Comparison of ENCODE assay signal across 9 cellular contexts in the genomic region with DNA sequence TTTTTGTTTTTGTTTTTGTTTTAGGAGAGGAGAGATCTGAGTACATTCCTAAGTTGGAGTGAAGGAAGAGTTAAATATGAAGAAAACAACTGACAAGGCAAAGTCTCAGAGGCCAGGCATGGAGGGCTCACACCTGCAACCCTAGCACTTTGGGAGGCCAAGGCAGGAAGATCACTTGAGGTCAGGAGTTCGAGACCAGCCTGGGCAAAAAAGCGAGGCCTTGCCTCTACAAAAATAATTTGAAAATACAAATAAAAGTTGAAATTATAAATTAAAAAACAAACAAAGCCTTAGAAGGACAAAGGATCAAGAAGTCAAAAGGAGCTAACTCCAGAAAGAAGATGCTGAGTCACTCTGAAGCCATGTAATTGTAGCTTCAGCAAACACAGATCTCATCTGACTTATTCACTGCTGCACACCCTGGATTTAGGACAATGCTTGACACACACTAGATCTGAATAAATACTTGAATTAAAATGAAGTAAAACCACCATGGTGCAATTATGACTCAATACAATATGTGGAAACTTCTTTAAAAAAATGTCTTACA. TPM values are rescaled to one million over a fixed set of nuclear protein-coding genes. Genes with fewer than 3 reads are reported as not detected.
DNase-seq lines count a peak whose midpoint lies in the region; ATAC-seq, FAIRE-seq and TF ChIP-seq lines count a peak whose summit lies in the region.
"Had no signal": no experiment of that assay in that cellular context is flagged by ENCODE, and none has a peak within 500 bp of the region (broad histone marks: within the 10 kb centered on the region; RNA-seq: fewer than 3 reads in every experiment).

No MANE protein-coding gene starts in this region.

- DNase-seq in A549 (ENCODE audit: low read depth in 1 of 2, low spot score in 1 of 2) (peak; percentile 90 to 91), GM23338 (ENCODE audit: low spot score) (no peak), immature natural killer cell (no peak), ovary (no peak), globus pallidus (ENCODE audit: low spot score) (no peak)
- DNase-seq in activated CD4-positive, alpha-beta memory T cell treated with anti-CD3 and anti-CD28 coated beads for 36 hours = no peak
- DNase-seq in activated T-cell treated with anti-CD3 and anti-CD28 coated beads, Interleukin-2, amount 50 U/mL, for 48 hours = no peak
- DNase-seq: stimulated activated CD8-positive, alpha-beta memory T cell treated with anti-CD3 and anti-CD28 coated beads, Interleukin-4, amount 100 ng/mL, for 48 hours had no signal

- peak; percentile 56 for FAIRE-seq in A549 (lab: Jason Lieb, UNC)

- peaks cover 11% of the 10 kb centered on the region for H3K79me2 ChIP-seq in GM23338 (replicated peaks; ENCODE audit: insufficient read depth)

- no peaks in the 10 kb centered on the region for H3K9me2 ChIP-seq in GM23338 (ENCODE audit: insufficient read depth)

- peak overlapping the region; percentile 90 to 96 for H3K27ac ChIP-seq in A549
- peak overlapping the region; percentile 10; the same call in 1 of the 2 replicates for H3K27ac ChIP-seq in GM23338 (ENCODE audit: low read depth)
- H3K27ac ChIP-seq in ovary = no peak overlapping the region

- H3K4me3 ChIP-seq in A549 = no peak overlapping the region
- no peak overlapping the region for H3K4me3 ChIP-seq in GM23338
- H3K4me3 ChIP-seq in ovary = no peak overlapping the region

- peak overlapping the region; percentile 89 for H3K27ac Mint-ChIP-seq in GM23338
- peak overlapping the region; percentile 60 for H3K27ac Mint-ChIP-seq in activated CD4-positive, alpha-beta memory T cell treated with anti-CD3 and anti-CD28 coated beads for 36 hours
- peak overlapping the region in 4 of 6 donors; percentile 14 to 36 (median 16) for H3K27ac Mint-ChIP-seq in immature natural killer cell

- POLR2A ChIA-PET in A549 (lab: Yijun Ruan, JAX) = interaction anchor here (1.3 to 1.4 kb wide), 3 partner anchors 9 to 88 kb away, joined by 4 to 12 read pairs (median 6); a partner anchor contains a TSS
- POLR2A ChIA-PET in activated CD4-positive, alpha-beta memory T cell treated with anti-CD3 and anti-CD28 coated beads for 36 hours (lab: Charles Lee) = no interaction called here

- H3K9me3 Mint-ChIP-seq in GM23338 (no peaks in the 10 kb centered on the region), immature natural killer cell (no peaks in the 10 kb centered on the region)
- no peaks in the 10 kb centered on the region for H3K9me3 Mint-ChIP-seq in activated CD4-positive, alpha-beta memory T cell treated with anti-CD3 and anti-CD28 coated beads for 36 hours

- H3K36me3 ChIP-seq in GM23338 (ENCODE audit: insufficient read depth) = no peaks in the 10 kb centered on the region; the same call in 1 of the 2 replicates
- H3K36me3 ChIP-seq in ovary = no peaks in the 10 kb centered on the region

- WGBS in A549 (ENCODE audit: missing lambda C conversion rate) = 3% methylated on average over 2 of the region's 2 CpGs
- WGBS in ovary, 3 donors = 43 to 49% (median 45%) methylated on average over 2 of the region's 2 CpGs

- H3K9me3 ChIP-seq in A549 (no peaks in the 10 kb centered on the region), ovary (no peaks in the 10 kb centered on the region)

- H3K27me3 ChIP-seq in GM23338 (ENCODE audit: insufficient read depth) = no peaks in the 10 kb centered on the region
- no peaks in the 10 kb centered on the region for H3K27me3 ChIP-seq in ovary

- TF ChIP-seq POLR2A in A549 (IDR thresholded peaks at IDR 0.05; ENCODE audit: low read length) (no peak), ovary (IDR thresholded peaks at IDR 0.05) (no peak)

- no peak overlapping the region for H2AFZ ChIP-seq in GM23338

- no peaks in the 10 kb centered on the region for H3F3A ChIP-seq in GM23338 (replicated peaks; ENCODE audit: low read depth)

- H3K4me2 ChIP-seq in A549 (peak overlapping the region; percentile 38), GM23338 (no peak overlapping the region)

- H3K4me1 ChIP-seq in A549 (peaks cover 73% of the 10 kb centered on the region), GM23338 (ENCODE audit: insufficient read depth) (no peaks in the 10 kb centered on the region), ovary (ENCODE audit: insufficient read depth) (no peaks in the 10 kb centered on the region)

- TF ChIP-seq EP300 in A549 (IDR thresholded peaks at IDR 0.05) = peak; percentile 77 to 83; a peak in 3 of 5 replicates
- TF ChIP-seq EP300 in ovary (IDR thresholded peaks at IDR 0.05) = no peak

- H3K27me3 Mint-ChIP-seq in GM23338 (ENCODE audit: insufficient read depth, low read depth, poor library complexity) (peaks cover 4% of the 10 kb centered on the region), immature natural killer cell (ENCODE audit: low read depth in 3 of 3) (no peaks in the 10 kb centered on the region)
- no peaks in the 10 kb centered on the region for H3K27me3 Mint-ChIP-seq in activated CD4-positive, alpha-beta memory T cell treated with anti-CD3 and anti-CD28 coated beads for 36 hours

- no peak overlapping the region for H3K4me3 Mint-ChIP-seq in GM23338
- H3K4me3 Mint-ChIP-seq in activated CD4-positive, alpha-beta memory T cell treated with anti-CD3 and anti-CD28 coated beads for 36 hours = no peak overlapping the region
- H3K4me3 Mint-ChIP-seq in immature natural killer cell = no peak overlapping the region

- CTCF ChIA-PET in A549 (lab: Yijun Ruan, JAX) = interaction anchor here (0.7 to 2.3 kb wide), 7 partner anchors 9 to 154 kb away, joined by 3 to 12 read pairs (median 3); a partner anchor contains a TSS
- CTCF ChIA-PET in activated CD4-positive, alpha-beta memory T cell treated with anti-CD3 and anti-CD28 coated beads for 36 hours (lab: Charles Lee) = no interaction called here

- H4K20me1 ChIP-seq in GM23338 (replicated peaks; ENCODE audit: insufficient read depth) = no peaks in the 10 kb centered on the region; the same call in 1 of the 2 replicates

- no peak; a peak in 2 of 5 replicates for TF ChIP-seq RAD21 in A549 (conservative IDR thresholded peaks at IDR 0.05 in 1 of 2, IDR thresholded peaks at IDR 0.05 in 1 of 2)

- ATAC-seq in A549 = peak; percentile 83 to 87
- no peak for ATAC-seq in GM23338
- ATAC-seq in HG03175 (IDR thresholded peaks at IDR 0.05; ENCODE audit: unreplicated experiment) = no peak

- H3K4me1 Mint-ChIP-seq in GM23338 (peaks cover 3% of the 10 kb centered on the region; the same call in 2 of the 3 replicates), immature natural killer cell (peaks cover 1 to 15% of the 10 kb centered on the region in 2 donors)
- peaks cover 13% of the 10 kb centered on the region for H3K4me1 Mint-ChIP-seq in activated CD4-positive, alpha-beta memory T cell treated with anti-CD3 and anti-CD28 coated beads for 36 hours (ENCODE audit: low read depth)

- intact Hi-C loops in activated CD4-positive, alpha-beta memory T cell treated with anti-CD3 and anti-CD28 coated beads for 36 hours (cut with micrococcal nuclease) = no loop called here
- intact Hi-C loops in ovary (cut with DNase I) = loop anchor here in 1 of 4 donors (5.0 kb wide), 1 partner anchor 188 kb away; no protein-coding TSS in a partner anchor

- TF ChIP-seq CTCF in A549 (IDR thresholded peaks at IDR 0.05) (no peak), GM23338 (conservative IDR thresholded peaks at IDR 0.05; ENCODE audit: low read depth in 2 of 2) (no peak), ovary (IDR thresholded peaks at IDR 0.05) (no peak)

- H3K36me3 Mint-ChIP-seq in GM23338 (ENCODE audit: low read depth) (peaks cover 58% of the 10 kb centered on the region), immature natural killer cell (peaks cover 8 to 27% (median 9%) of the 10 kb centered on the region in 3 donors)
- peaks cover 32% of the 10 kb centered on the region for H3K36me3 Mint-ChIP-seq in activated CD4-positive, alpha-beta memory T cell treated with anti-CD3 and anti-CD28 coated beads for 36 hours

TF ChIP-seq in A549, 52 proteins besides CTCF, POLR2A, EP300 and RAD21 (continues in another document):
- TF ChIP-seq HOXA7 (CRISPR knock-in tag; IDR thresholded peaks at IDR 0.05) (no peak), FOXS1 (CRISPR knock-in tag; IDR thresholded peaks at IDR 0.05) (no peak), EHMT2 (IDR thresholded peaks at IDR 0.05; ENCODE audit: low read depth) (no peak), RCOR1 (IDR thresholded peaks at IDR 0.05; ENCODE audit: low read depth, low read length) (no peak), RFX5 (IDR thresholded peaks at IDR 0.05) (no peak)

TF ChIP-seq in GM23338, 12 proteins besides CTCF, POLR2A, EP300 and RAD21 (continues in another document):
- TF ChIP-seq ZNF331 (CRISPR knock-in tag; IDR thresholded peaks at IDR 0.05; ENCODE audit: low read depth) = no peak
- TF ChIP-seq NANOG (IDR thresholded peaks at IDR 0.05; ENCODE audit: borderline replicate concordance) = no peak
- TF ChIP-seq ZNF114 (CRISPR knock-in tag; IDR thresholded peaks at IDR 0.05) = no peak
- no peak for TF ChIP-seq EZH2 (IDR thresholded peaks at IDR 0.05; ENCODE audit: low read depth, unreplicated experiment)

RNA-seq across cellular contexts. Expression of a gene that starts 9.1 kb away (rescaled TPM):
- 97.5 and 102 TPM in 2 replicates for polyA plus RNA-seq in A549 (2011; rRNA removed)
- polyA plus RNA-seq in A549 (2012; cell fraction: cytosol; rRNA removed) = 20.9 and 24.1 TPM in 2 replicates
- polyA plus RNA-seq in A549 (2012; cell fraction: nucleus; rRNA removed) = 5.6 and 10.8 TPM in 2 replicates
- 57.9 to 63.8 TPM (median 58.7 TPM) in 3 replicates for polyA plus RNA-seq in A549 (2017; fragmentation: RNase III; extraction: RNeasy Plus Mini Kit Qiagen cat#74134 plus additional on column Dnase treatment)
- 19.5 and 21.5 TPM in 2 replicates for polyA minus RNA-seq in A549 (2011; rRNA and poly(A)+ RNA removed)
- 63.0 and 70.9 TPM in 2 replicates for total RNA-seq in GM23338 (2014; rRNA removed; shearing (Covaris generic))
- 50.2 and 60.2 TPM in 2 replicates for polyA plus RNA-seq in GM23338 (2016; fragmentation: Nextera tagmentation; extraction: Ambion mirVana)
- total RNA-seq in activated CD4-positive, alpha-beta memory T cell treated with anti-CD3 and anti-CD28 coated beads for 36 hours = 10 to 100 TPM; 40.0 to 43.8 TPM
- polyA plus RNA-seq in immature natural killer cell = 10 to 100 TPM; 32.2 to 41.9 (median 35.8) TPM
- total RNA-seq in ovary = 10 to 100 TPM; 23.4 to 41.3 (median 30.9) TPM
- polyA plus RNA-seq in ovary = 10 to 100 TPM; 26.8 to 44.4 TPM

RNA-seq across cellular contexts. Expression of a gene that starts 22.5 kb away (rescaled TPM):
- polyA plus RNA-seq in A549 (2011; rRNA removed) (0.03 TPM in 2 replicates), A549 (2017; fragmentation: RNase III; extraction: RNeasy Plus Mini Kit Qiagen cat#74134 plus additional on column Dnase treatment) (0.07 to 0.10 TPM (median 0.09 TPM) in 3 replicates), GM23338 (2016; fragmentation: Nextera tagmentation; extraction: Ambion mirVana) (0.71 and 1.6 TPM in 2 replicates), immature natural killer cell (1 to 10 TPM in 1 of 3 donors, under 1 TPM in 1, not detected in 1; 0.32 to 1.6 TPM), ovary (1,000 to 10,000 TPM in 1 of 2 donors, 100 to 1,000 TPM in 1; 237 to 2,765 TPM)
- polyA plus RNA-seq in A549 (2012; cell fraction: cytosol; rRNA removed) = 0.01 TPM in 2 replicates
- polyA plus RNA-seq in A549 (2012; cell fraction: nucleus; rRNA removed) = 0.01 TPM in 1 of 2 replicates, not detected in the other
- polyA minus RNA-seq in A549 (2011; rRNA and poly(A)+ RNA removed) = 0.05 and 0.12 TPM in 2 replicates
- total RNA-seq in GM23338 (2014; rRNA removed; shearing (Covaris generic)) = 1.0 and 5.9 TPM in 2 replicates
- under 1 TPM in 1 of 2 experiments, not detected in 1; 0.07 TPM for total RNA-seq in activated CD4-positive, alpha-beta memory T cell treated with anti-CD3 and anti-CD28 coated beads for 36 hours
- total RNA-seq in ovary = 100 to 1,000 TPM in 4 of 7 donors, 10 to 100 TPM in 3; 50.9 to 886 (median 263) TPM

Comparison
In these comparisons a context has a peak if more than half of its experiments do, and no peak if none do; other contexts are left out.
1. ATAC-seq: peak in A549 (2 of 2); none in GM23338 (single experiment) and HG03175 (single experiment).
2. DNase-seq: peak in A549 (2 of 2); none in GM23338 (single experiment), activated CD4-positive, alpha-beta memory T cell treated with anti-CD3 and anti-CD28 coated beads for 36 hours (single experiment), immature natural killer cell (0 of 3), ovary (0 of 5), globus pallidus (single experiment) and activated T-cell treated with anti-CD3 and anti-CD28 coated beads, Interleukin-2, amount 50 U/mL, for 48 hours (0 of 2).
3. H3K27ac ChIP-seq: peak in A549 (2 of 2) and GM23338 (single experiment); none in ovary (0 of 2).
4. H3K27ac Mint-ChIP-seq: peak in every context shown above with its lines; median percentile 89 in GM23338; 60 in activated CD4-positive, alpha-beta memory T cell treated with anti-CD3 and anti-CD28 coated beads for 36 hours; 16 in immature natural killer cell.
5. RNA of a gene that starts 22.5 kb away (polyA plus RNA-seq): 237 to 2,765 TPM in ovary; 0.71 to 1.6 TPM in GM23338, 0.32 to 1.6 TPM in immature natural killer cell and 0.01 to 0.10 TPM in A549; every median in the first group is over 10 times any median in the second.